ENCODE assay signal across 19 cellular contexts in the genomic region with DNA sequence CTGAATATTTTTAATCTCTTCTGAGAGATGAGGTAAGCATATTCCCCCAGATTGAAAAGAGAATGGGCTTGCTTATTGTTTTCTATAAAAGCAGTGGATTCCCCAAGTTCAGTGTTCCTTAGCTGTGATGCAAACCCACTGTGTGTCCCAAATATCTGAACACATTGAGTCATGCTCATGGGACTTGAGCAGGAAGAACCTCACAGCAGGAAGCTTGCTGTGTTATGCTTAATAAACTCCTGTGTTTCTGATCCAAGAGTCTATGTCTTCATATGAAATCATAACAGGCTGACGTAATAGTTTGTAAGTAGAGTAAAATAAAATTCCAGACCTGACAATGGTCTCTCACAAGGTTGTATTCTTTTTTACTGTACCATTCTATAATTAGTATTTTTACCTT. TPM values are rescaled to one million over a fixed set of nuclear protein-coding genes. Genes with fewer than 3 reads are reported as not detected.
DNase-seq lines count a peak whose midpoint lies in the region; ATAC-seq and TF ChIP-seq lines count a peak whose summit lies in the region.
"Had no signal": no experiment of that assay in that cellular context is flagged by ENCODE, and none has a peak within 500 bp of the region (broad histone marks: within the 10 kb centered on the region; RNA-seq: fewer than 3 reads in every experiment).

No MANE protein-coding gene starts in this region.

- no peak for TF ChIP-seq POLR2A in prostate gland (IDR thresholded peaks at IDR 0.05)

- H3K4me1 ChIP-seq in prostate gland (replicated peaks), result no peaks in the 10 kb centered on the region
- H3K4me1 ChIP-seq: body of pancreas, heart right ventricle had no signal

- TF ChIP-seq CTCF in fibroblast of villous mesenchyme (IDR thresholded peaks at IDR 0.05; ENCODE audit: insufficient read depth, low read depth, low read length) (no peak), prostate gland (IDR thresholded peaks at IDR 0.05) (no peak)

- WGBS in prostate gland, result 76% methylated on average over 1 of the region's 1 CpG

- H3K27me3 ChIP-seq in prostate gland (replicated peaks; ENCODE audit: insufficient read depth), result no peaks in the 10 kb centered on the region
- H3K27me3 ChIP-seq: body of pancreas had no signal

- no peak overlapping the region for H3K27ac ChIP-seq in prostate gland
- H3K27ac ChIP-seq: body of pancreas, heart right ventricle, HL-60 had no signal

- DNase-seq in brain pericyte (ENCODE audit: low read depth, low spot score) (peak; percentile 71), fibroblast of villous mesenchyme (ENCODE audit: low read depth) (peak; percentile 66), prostate gland (ENCODE audit: low spot score) (no peak), HT-29 (ENCODE audit: low spot score) (no peak), Right ventricle myocardium superior (no peak)
- DNase-seq: body of pancreas; CD4-positive, alpha-beta T cell; effector memory CD4-positive, alpha-beta T cell; heart right ventricle; mucosa of descending colon; NCI-H1694 treated with DMSO at 0.1 percent for 48 hours; NCI-H524 treated with DMSO at 0.1 percent for 48 hours; occipital lobe; PC-3; stimulated activated naive CD8-positive, alpha-beta T cell treated with anti-CD3 and anti-CD28 coated beads, Interleukin-15, Interleukin-2, amounts not matched to agents 100 U/mL and 50 U/mL, for 24 hours had no signal

- ATAC-seq in Right ventricle myocardium superior (ENCODE audit: poor library complexity) (no peak), HG03342 (IDR thresholded peaks at IDR 0.05; ENCODE audit: unreplicated experiment) (no peak)
- ATAC-seq: body of pancreas; heart right ventricle; mucosa of descending colon; PC-3; stimulated activated naive CD8-positive, alpha-beta T cell treated with anti-CD3 and anti-CD28 coated beads, Interleukin-15, Interleukin-2, amounts not matched to agents 100 U/mL and 50 U/mL, for 24 hours had no signal

- H3K4me3 ChIP-seq in fibroblast of villous mesenchyme (ENCODE audit: low read depth, low read length), result no peak overlapping the region
- H3K4me3 ChIP-seq in prostate gland, result no peak overlapping the region
- H3K4me3 ChIP-seq: body of pancreas, heart right ventricle, mucosa of descending colon, smooth muscle cell had no signal

- H3K36me3 ChIP-seq in prostate gland, result no peaks in the 10 kb centered on the region
- H3K36me3 ChIP-seq: heart right ventricle had no signal

- intact Hi-C loops in prostate gland (cut with DNase I), result loop anchor here (5.0 kb wide), 1 partner anchor 136 kb away; no protein-coding TSS in a partner anchor
- intact Hi-C loops in Right ventricle myocardium superior (cut with DNase I), result no loop called here

- TF ChIP-seq RAD21 in Ishikawa (IDR thresholded peaks at IDR 0.05; ENCODE audit: low read depth), result no peak

- H3K9me3 ChIP-seq in prostate gland, result no peaks in the 10 kb centered on the region
- H3K9me3 ChIP-seq: body of pancreas, heart right ventricle, mucosa of descending colon had no signal

- peak; percentile 41; the same call in 1 of the 2 replicates for TF ChIP-seq EP300 in Ishikawa (IDR thresholded peaks at IDR 0.05; ENCODE audit: borderline replicate concordance)

TF ChIP-seq in Ishikawa, 13 proteins besides CTCF, POLR2A, EP300 and RAD21:
- TF ChIP-seq TAF1 (IDR thresholded peaks at IDR 0.05; ENCODE audit: low read depth) (no peak), TEAD4 (IDR thresholded peaks at IDR 0.05) (no peak), EGR1 (IDR thresholded peaks at IDR 0.05) (no peak), FOXM1 (IDR thresholded peaks at IDR 0.05; ENCODE audit: borderline replicate concordance, low read depth) (no peak)
- TF ChIP-seq, protein P1, sequence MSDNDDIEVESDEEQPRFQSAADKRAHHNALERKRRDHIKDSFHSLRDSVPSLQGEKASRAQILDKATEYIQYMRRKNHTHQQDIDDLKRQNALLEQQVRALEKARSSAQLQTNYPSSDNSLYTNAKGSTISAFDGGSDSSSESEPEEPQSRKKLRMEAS (IDR thresholded peaks at IDR 0.05), result no peak

RNA-seq across cellular contexts. Expression of a gene that starts 24.8 kb away (rescaled TPM):
- total RNA-seq in fibroblast of villous mesenchyme (91.1 and 131 TPM in 2 replicates), prostate gland (1 to 10 TPM; 2.8 to 9.1 TPM), Right ventricle myocardium superior (3.1 TPM)
- total RNA-seq in HT-29 (2014; rRNA removed; shearing (Covaris generic)), result not detected in 2 replicates

RNA-seq across cellular contexts. Expression of a gene that starts 26.5 kb away (rescaled TPM):
- total RNA-seq in fibroblast of villous mesenchyme, result 0.43 and 0.64 TPM in 2 replicates
- 1 to 10 TPM in 1 of 2 donors, not detected in 1; 1.7 TPM for total RNA-seq in prostate gland
- total RNA-seq in HT-29 (2014; rRNA removed; shearing (Covaris generic)), result 0.08 and 0.29 TPM in 2 replicates
- not detected for total RNA-seq in Right ventricle myocardium superior
- total RNA-seq: body of pancreas had no signal

Comparison
In these comparisons a context has a peak if more than half of its experiments do, and no peak if none do; other contexts are left out.
1. DNase-seq: peak in brain pericyte (single experiment) and fibroblast of villous mesenchyme (single experiment); none in prostate gland (single experiment), HT-29 (single experiment) and Right ventricle myocardium superior (single experiment).